1 cellular context compared by ENCODE assay signal in genomic region chr4:125313497-125313896, GRCh38.
TF ChIP-seq lines count a peak whose summit lies in the region.

No MANE protein-coding gene starts in this region.

TF ChIP-seq in GM12878, 131 proteins besides CTCF, POLR2A, EP300 and RAD21 (continued from another document):
- TF ChIP-seq ZNF592 (IDR thresholded peaks at IDR 0.05) (0 out of 2 replicates have a peak, but pooled peaks have one; percentile 63), CHD2 (IDR thresholded peaks at IDR 0.05; ENCODE audit: borderline replicate concordance, low read depth, low read length) (no peak), CBX3 (IDR thresholded peaks at IDR 0.05; ENCODE audit: borderline replicate concordance, low read depth) (no peak), CREM (IDR thresholded peaks at IDR 0.05; ENCODE audit: low read depth) (peak; percentile 31; the same call in 1 of the 2 replicates), SMC3 (IDR thresholded peaks at IDR 0.05; ENCODE audit: borderline replicate concordance, low read length) (peak; percentile 84), TARDBP (IDR thresholded peaks at IDR 0.05; ENCODE audit: borderline replicate concordance) (no peak), SKIL (IDR thresholded peaks at IDR 0.05; ENCODE audit: low read depth, poor library complexity, severe bottlenecking) (peak; percentile 30)
